In the genomic region with DNA sequence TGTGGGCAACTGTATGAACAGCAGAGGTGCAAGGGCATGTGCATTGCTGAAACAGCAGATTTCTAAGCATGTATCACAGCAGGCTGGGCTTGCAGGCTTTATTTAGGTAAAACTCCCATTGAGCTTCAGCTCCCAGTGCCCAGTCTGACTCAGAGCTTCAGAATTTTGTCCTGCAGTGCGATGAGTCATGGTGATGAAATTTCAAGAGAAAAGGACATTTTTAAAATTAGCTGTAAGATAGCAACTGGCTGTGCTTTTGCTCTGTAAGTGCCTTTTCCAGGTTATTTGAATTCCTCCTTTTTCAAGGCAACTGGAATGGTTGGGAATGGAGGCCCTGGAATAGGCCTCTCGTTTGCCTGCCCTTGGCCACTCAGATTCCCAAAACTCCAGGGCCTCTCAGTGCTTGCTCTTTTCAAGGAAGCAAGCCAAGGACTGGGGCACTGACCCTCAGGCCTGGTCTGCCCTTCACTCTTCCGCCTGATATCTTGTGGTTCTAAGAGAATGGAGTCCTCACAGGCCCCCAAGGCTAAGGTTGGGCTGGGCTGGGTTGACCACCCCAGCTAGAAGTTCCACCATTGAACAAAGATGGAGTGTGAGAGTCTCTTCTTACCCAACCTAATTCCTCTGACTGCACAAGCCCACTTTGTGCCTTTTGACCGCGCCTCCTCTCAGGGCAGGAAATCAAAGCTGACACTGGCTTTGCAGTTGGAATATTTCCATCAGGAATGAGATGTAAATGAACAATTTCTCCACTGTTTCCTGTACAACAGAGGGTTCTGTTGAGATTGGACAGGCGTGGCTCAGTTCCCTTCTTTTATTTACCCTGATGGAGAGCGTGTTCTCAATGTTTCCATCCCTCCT, we compare ENCODE assay signal across 8 cellular contexts. TPM values are rescaled to one million over a fixed set of nuclear protein-coding genes. Genes with fewer than 3 reads are reported as not detected.
DNase-seq lines count a peak whose midpoint lies in the region; ATAC-seq and TF ChIP-seq lines count a peak whose summit lies in the region.

No MANE protein-coding gene starts in this region.

- 50 to 53% methylated on average over 7 of the region's 7 CpGs for WGBS in GM23248 (ENCODE audit: low coverage in 1 of 2, low lambda C conversion rate in 2 of 2, missing lambda C conversion rate in 2 of 2), 2 experiments
- whole genome bisulfite sequencing in thyroid gland, 2 donors = 66 to 75% methylated on average over 7 of the region's 7 CpGs

- H3K36me3 ChIP-seq in GM23248 (ENCODE audit: low read depth) = no peaks in the 10 kb centered on the region
- no peaks in the 10 kb centered on the region for H3K36me3 ChIP-seq in lower lobe of right lung
- no peaks in the 10 kb centered on the region for H3K36me3 ChIP-seq in thyroid gland

- no peak overlapping the region for H2AFZ ChIP-seq in GM23248

- peaks cover 68% of the 10 kb centered on the region for H3F3A ChIP-seq in GM23248 (ENCODE audit: insufficient read depth)

- intact Hi-C loops in lower lobe of right lung (cut with DNase I) (no loop called here), thyroid gland (cut with DNase I) (no loop called here)

- no peaks in the 10 kb centered on the region for H4K20me1 ChIP-seq in GM23248 (ENCODE audit: insufficient read depth)

- H3K9me3 ChIP-seq in GM23248 (ENCODE audit: low read depth) (no peaks in the 10 kb centered on the region), lower lobe of right lung (no peaks in the 10 kb centered on the region), thyroid gland (no peaks in the 10 kb centered on the region)

- ATAC-seq in lower lobe of right lung (peak; percentile 73 to 84), GM18517 (IDR thresholded peaks at IDR 0.05; ENCODE audit: unreplicated experiment) (no peak), HG02798 (IDR thresholded peaks at IDR 0.05; ENCODE audit: poor library complexity, unreplicated experiment) (no peak), HG02884 (IDR thresholded peaks at IDR 0.05; ENCODE audit: unreplicated experiment) (no peak)

- no peaks in the 10 kb centered on the region for H3K79me2 ChIP-seq in GM23248 (ENCODE audit: insufficient read depth)

- no peak for TF ChIP-seq POLR2A in thyroid gland (IDR thresholded peaks at IDR 0.05)

- H3K4me3 ChIP-seq in GM23248 (peak overlapping the region; percentile 1; the same call in 1 of the 2 replicates), lower lobe of right lung (no peak overlapping the region), thyroid gland (replicated peaks in 1 of 3) (no peak overlapping the region)

- in situ Hi-C loops in GM23248 (cut with MboI) = no loop called here

- H3K27me3 ChIP-seq in GM23248 (replicated peaks; ENCODE audit: insufficient read depth) (no peaks in the 10 kb centered on the region), lower lobe of right lung (ENCODE audit: low read depth) (no peaks in the 10 kb centered on the region), thyroid gland (no peaks in the 10 kb centered on the region)

- peak overlapping the region; percentile 58 for H3K9ac ChIP-seq in GM23248

- H3K4me2 ChIP-seq in GM23248 (ENCODE audit: unreplicated experiment) = peak overlapping the region; percentile 47

- DNase-seq in GM23248 (peak; percentile 98), NOMO-1 (lab: John Stamatoyannopoulos, UW; ENCODE audit: unreplicated experiment in 2 of 2) (peak; percentile 66 to 92), dermis blood vessel endothelial cell (peak; percentile 95), lower lobe of right lung (no peak), thyroid gland (peak; percentile 66 to 73)

- TF ChIP-seq CTCF in lower lobe of right lung (IDR thresholded peaks at IDR 0.05) (no peak), thyroid gland (IDR thresholded peaks at IDR 0.05) (no peak)

- peak overlapping the region; percentile 92 for H3K27ac ChIP-seq in GM23248
- H3K27ac ChIP-seq in lower lobe of right lung = peak overlapping the region; percentile 83
- peak overlapping the region; percentile 94 to 96 (median 96) for H3K27ac ChIP-seq in thyroid gland

- peaks cover 86% of the 10 kb centered on the region for H3K4me1 ChIP-seq in GM23248 (ENCODE audit: insufficient read depth)
- H3K4me1 ChIP-seq in lower lobe of right lung = peaks cover 45% of the 10 kb centered on the region
- H3K4me1 ChIP-seq in thyroid gland = peaks cover 17 to 41% of the 10 kb centered on the region in 2 donors

- no peaks in the 10 kb centered on the region for H3K9me2 ChIP-seq in GM23248 (ENCODE audit: insufficient read depth)

RNA-seq across cellular contexts. Expression of gene PRSS23, which starts 59.5 kb away (rescaled TPM):
- 213 and 217 TPM in 2 replicates for total RNA-seq in GM23248 (2014; rRNA removed; shearing (Covaris generic))
- 376 and 392 TPM in 2 replicates for polyA plus RNA-seq in GM23248 (2016; fragmentation: Nextera tagmentation; extraction: Ambion mirVana)
- total RNA-seq in dermis blood vessel endothelial cell (79.1 and 236 TPM in 2 replicates), lower lobe of right lung (40.3 TPM), thyroid gland (10 to 100 TPM; 26.4 to 47.8 (median 36.2) TPM)

Comparison
In these comparisons a context has a peak if more than half of its experiments do, and no peak if none do; other contexts are left out.
1. ATAC-seq: peak in lower lobe of right lung (2 of 2); none in GM18517 (single experiment), HG02798 (single experiment) and HG02884 (single experiment).
2. Peak in every context shown above with its lines, with median percentiles within 50 percentile points of each other: H3K27ac ChIP-seq.